Comparison of ENCODE assay signal across 7 cellular contexts in the genomic region with DNA sequence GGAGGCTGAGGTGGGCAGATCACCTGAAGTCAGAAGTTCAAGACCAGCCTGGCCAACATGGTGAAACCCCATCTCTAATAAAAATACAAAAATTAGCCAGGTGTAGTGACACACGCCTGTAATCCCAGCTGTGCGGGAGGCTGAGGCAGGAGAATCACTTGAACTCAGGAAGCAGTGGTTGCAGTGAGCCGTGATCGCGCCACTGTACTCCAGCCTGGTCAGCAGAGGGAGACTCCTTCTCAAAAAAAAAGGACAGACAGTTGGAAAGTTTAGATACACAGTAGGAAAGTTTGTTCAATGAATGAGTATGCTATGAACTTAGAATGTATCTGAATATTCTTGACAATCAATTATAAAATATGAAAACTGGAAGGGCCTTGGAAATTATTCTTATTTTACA. TPM values are rescaled to one million over a fixed set of nuclear protein-coding genes. Genes with fewer than 3 reads are reported as not detected.
DNase-seq lines count a peak whose midpoint lies in the region; ATAC-seq, FAIRE-seq and TF ChIP-seq lines count a peak whose summit lies in the region.
"Not testable (repeated sequence)": the region's sequence is repeated elsewhere in the genome, so short reads cannot be mapped to it uniquely, and the experiment has no call there.

No MANE protein-coding gene starts in this region.

- H2BK12ac ChIP-seq in H9 (ENCODE audit: insufficient read length, low read depth, low read length), result not testable (repeated sequence)

- H3K4ac ChIP-seq in H9 (ENCODE audit: low read depth, low read length), result not testable (repeated sequence)

- not testable (repeated sequence) for BruUV-seq in HepG2 (replicated peaks; lab: Mats Ljungman, UMichigan)

- H3K4me1 Mint-ChIP-seq in H9, result not testable (repeated sequence)

- not testable (repeated sequence) for H4K8ac ChIP-seq in H9 (replicated peaks; ENCODE audit: insufficient read length, low read depth, low read length)

- not testable (repeated sequence) for H2AK5ac ChIP-seq in H9 (ENCODE audit: insufficient read length, low read length)

- not testable (repeated sequence) for H2BK20ac ChIP-seq in H9 (ENCODE audit: low read depth, low read length, poor library complexity, severe bottlenecking)

- CTCF ChIA-PET in HepG2 (lab: Yijun Ruan, JAX; ENCODE audit: low intra/inter-chr PET ratio, low total read pairs), result not testable (repeated sequence)

- H3K27me3 ChIP-seq in H9 (ENCODE audit: insufficient read depth, low read length); HepG2 (ENCODE audit: control insufficient read depth in 1 of 2, insufficient read depth in 2 of 2, low read length in 2 of 2): not testable (repeated sequence)

- ATAC-seq in HepG2, result peak; percentile 31; the same call in 1 of the 3 replicates

- H3K9me3 Mint-ChIP-seq in H9, result not testable (repeated sequence)

- not testable (repeated sequence) for H2AFZ ChIP-seq in H9 (ENCODE audit: low read length); HepG2 (ENCODE audit: low read length)

- not testable (repeated sequence) for H3K9me3 ChIP-seq in H9 (ENCODE audit: control insufficient read depth, low read depth, low read length); HepG2 (ENCODE audit: low read length)

- not testable (repeated sequence) for H3K23ac ChIP-seq in H9 (ENCODE audit: insufficient read length, low read depth, low read length)

- POLR2A ChIA-PET in HepG2 (lab: Yijun Ruan, JAX), result not testable (repeated sequence)

- H3K9ac ChIP-seq in H9 (ENCODE audit: extremely low read depth, insufficient read length, low read length); HepG2 (ENCODE audit: insufficient read depth, low read depth, low read length): not testable (repeated sequence)

- H4K91ac ChIP-seq in H9 (ENCODE audit: insufficient read length, low read depth, low read length), result not testable (repeated sequence)

- intact Hi-C loops in HepG2 (cut with micrococcal nuclease; ENCODE audit: unreplicated experiment), result loop anchor here (5.0 kb wide), 1 partner anchor 461 kb away; no protein-coding TSS in a partner anchor

- not testable (repeated sequence) for H2BK120ac ChIP-seq in H9 (ENCODE audit: low read depth, low read length, poor library complexity, severe bottlenecking)

- H3K4me2 ChIP-seq in H9 (ENCODE audit: insufficient read depth, insufficient read length, low read length); HepG2 (ENCODE audit: low read depth, low read length): not testable (repeated sequence)

- not testable (repeated sequence) for DNase-seq in D721Med (ENCODE audit: insufficient read length, low spot score); H9
- peak; percentile 10 for DNase-seq in UCSD-AML1 (lab: John Stamatoyannopoulos, UW; ENCODE audit: unreplicated experiment)
- peak; percentile 39 for DNase-seq in choroid plexus epithelial cell (ENCODE audit: low read depth)
- peak; percentile 3 for DNase-seq in fibroblast of villous mesenchyme (ENCODE audit: low read depth)
- DNase-seq in HepG2 (ENCODE audit: low spot score), result peak; percentile 6

- not testable (repeated sequence) for H3K79me1 ChIP-seq in H9 (ENCODE audit: insufficient read depth, low read depth, low read length, poor library complexity, severe bottlenecking)

- H3K27ac ChIP-seq in H9 (ENCODE audit: insufficient read length, low read depth, low read length); HepG2 (ENCODE audit: extremely low read length, insufficient read depth, low read length): not testable (repeated sequence)

- H2BK15ac ChIP-seq in H9 (ENCODE audit: low read depth, low read length), result not testable (repeated sequence)

- H3T11ph ChIP-seq in H9 (ENCODE audit: low read length), result not testable (repeated sequence)

- not testable (repeated sequence) for H3K56ac ChIP-seq in H9 (ENCODE audit: insufficient read length, low read depth, low read length)

- peaks cover 10 to 21% (median 16%) of the 10 kb centered on the region in 3 experiments; a peak in 6 of 7 replicates for H3K36me3 Mint-ChIP-seq in H9 (ENCODE audit: insufficient read depth in 1 of 3, low read depth in 3 of 3)

- not testable (repeated sequence) for H3K4me1 ChIP-seq in H9 (ENCODE audit: insufficient read depth, low read length); HepG2 (ENCODE audit: insufficient read depth, low read length)

- not testable (repeated sequence) for TF ChIP-seq RAD21 in HepG2 (CRISPR knock-in tag; IDR thresholded peaks at IDR 0.05)

- not testable (repeated sequence) for H3K27ac Mint-ChIP-seq in H9

- H3K27me3 Mint-ChIP-seq in H9 (ENCODE audit: low read depth), result not testable (repeated sequence)

- not testable (repeated sequence) for H3K4me3 Mint-ChIP-seq in H9

- FAIRE-seq in D721Med (lab: Jason Lieb, UNC); HepG2 (lab: Jason Lieb, UNC): not testable (repeated sequence)

- not testable (repeated sequence) for H2BK5ac ChIP-seq in H9 (ENCODE audit: insufficient read length, low read length)

- not testable (repeated sequence) for H3K23me2 ChIP-seq in H9 (ENCODE audit: insufficient read length, low read depth, low read length, poor library complexity, severe bottlenecking)

- WGBS in H9 (ENCODE audit: extremely low coverage, insufficient read length, low lambda C conversion rate), result no CpG with 5 or more reads among the region's 5 CpGs
- WGBS in HepG2 (ENCODE audit: low lambda C conversion rate), result 91% methylated on average over 5 of the region's 5 CpGs

- not testable (repeated sequence) for H3K14ac ChIP-seq in H9 (ENCODE audit: insufficient read depth, low read length)

- TF ChIP-seq CTCF in D721Med (IDR thresholded peaks at IDR 0.05; ENCODE audit: insufficient read depth, missing control alignments), result peak; percentile 2
- TF ChIP-seq CTCF in H9 (conservative IDR thresholded peaks at IDR 0.05), result peak; percentile 68
- TF ChIP-seq CTCF in LNCAP (IDR thresholded peaks at IDR 0.05), result peak; percentile 10; the same call in 1 of the 2 replicates
- peak; percentile 53 for TF ChIP-seq CTCF in choroid plexus epithelial cell (conservative IDR thresholded peaks at IDR 0.05; ENCODE audit: low read depth, low read length)
- peak; percentile 44 for TF ChIP-seq CTCF in fibroblast of villous mesenchyme (IDR thresholded peaks at IDR 0.05; ENCODE audit: insufficient read depth, low read depth, low read length)
- peak; percentile 44 for TF ChIP-seq CTCF in HepG2 (CRISPR knock-in tag; IDR thresholded peaks at IDR 0.05)

- not testable (repeated sequence) for H3K36me3 ChIP-seq in HepG2 (replicated peaks in 1 of 2; ENCODE audit: control insufficient read depth in 1 of 2, insufficient read depth in 2 of 2, low read length in 2 of 2)

- not testable (repeated sequence) for H3K4me3 ChIP-seq in choroid plexus epithelial cell (ENCODE audit: low read depth, low read length); fibroblast of villous mesenchyme (ENCODE audit: low read depth, low read length); HepG2 (replicated peaks in 1 of 3; ENCODE audit: insufficient read depth in 1 of 3, low read depth in 2 of 3, low read length in 3 of 3)

- in situ Hi-C loops in HepG2 (cut with HindIII; ENCODE audit: extremely low pct_ligation_motif_present, low pct_unique_long_range_greater_than_20kb), result not testable (repeated sequence)

- not testable (repeated sequence) for H4K20me1 ChIP-seq in H9 (ENCODE audit: control insufficient read depth, insufficient read depth, insufficient read length); HepG2 (ENCODE audit: insufficient read depth, low read length)

- H3K79me2 ChIP-seq in H9 (ENCODE audit: insufficient read depth, low read length); HepG2 (ENCODE audit: insufficient read depth, low read length): not testable (repeated sequence)

- TF ChIP-seq EP300 in HepG2 (IDR thresholded peaks at IDR 0.05; ENCODE audit: low read depth in 2 of 2, low read length in 2 of 2); HepG2 (CRISPR knock-in tag; IDR thresholded peaks at IDR 0.05; ENCODE audit: borderline replicate concordance): not testable (repeated sequence)

- H3K18ac ChIP-seq in H9 (ENCODE audit: insufficient read length, low read depth, low read length), result not testable (repeated sequence)

- not testable (repeated sequence) for TF ChIP-seq POLR2A in HepG2 (IDR thresholded peaks at IDR 0.05; ENCODE audit: insufficient read depth in 1 of 2, low read depth in 2 of 2, low read length in 2 of 2)

- H4K5ac ChIP-seq in H9 (ENCODE audit: insufficient read length, low read depth, low read length), result not testable (repeated sequence)

RNA-seq across cellular contexts. Expression of a gene that starts 37.8 kb away (rescaled TPM):
- 7.5 and 8.2 TPM in 2 replicates for total RNA-seq in H9 (2021)
- 25.8 and 37.1 TPM in 2 replicates for total RNA-seq in fibroblast of villous mesenchyme
- 16.3 and 17.1 TPM in 2 replicates for total RNA-seq in HepG2 (2016; rRNA removed; fragmentation: Illumina TruSeq; extraction: Trizol)
- total RNA-seq in HepG2 (2016; cell fraction: cytosol; rRNA removed; fragmentation: Illumina TruSeq; extraction: Trizol; ENCODE audit: low read depth), result 8.0 and 8.3 TPM in 2 replicates
- total RNA-seq in HepG2 (2016; cell fraction: insoluble cytoplasmic fraction; rRNA removed; fragmentation: Illumina TruSeq; extraction: Trizol), result 15.9 and 16.0 TPM in 2 replicates
- total RNA-seq in HepG2 (2016; cell fraction: membrane; rRNA removed; fragmentation: Illumina TruSeq; extraction: Trizol), result 17.6 and 18.4 TPM in 2 replicates
- 26.4 and 30.8 TPM in 2 replicates for total RNA-seq in HepG2 (2016; cell fraction: nucleus; rRNA removed; fragmentation: Illumina TruSeq; extraction: Trizol)
- 11.3 and 12.2 TPM in 2 replicates for polyA plus RNA-seq in HepG2 (2011; rRNA removed)
- polyA plus RNA-seq in HepG2 (2011; cell fraction: cytosol; rRNA removed), result 5.5 and 7.6 TPM in 2 replicates
- polyA plus RNA-seq in HepG2 (2011; cell fraction: nucleus; rRNA removed), result 20.0 and 23.4 TPM in 2 replicates
- polyA plus RNA-seq in HepG2 (2012), result 8.0 and 8.2 TPM in 2 replicates
- 3.2 and 4.0 TPM in 2 replicates for polyA plus RNA-seq in HepG2 (2016; cell fraction: cytosol; fragmentation: Illumina TruSeq; extraction: Trizol; ENCODE audit: low read depth)
- polyA plus RNA-seq in HepG2 (2016; cell fraction: insoluble cytoplasmic fraction; fragmentation: Illumina TruSeq; extraction: Trizol; ENCODE audit: low read depth), result 11.4 and 12.3 TPM in 2 replicates
- 8.0 and 8.4 TPM in 2 replicates for polyA plus RNA-seq in HepG2 (2016; cell fraction: membrane; fragmentation: Illumina TruSeq; extraction: Trizol; ENCODE audit: low read depth)
- 18.8 and 20.1 TPM in 2 replicates for polyA plus RNA-seq in HepG2 (2016; cell fraction: nucleus; fragmentation: Illumina TruSeq; extraction: Trizol; ENCODE audit: insufficient read depth, low read depth)
- 15.1 and 25.7 TPM in 2 replicates for polyA minus RNA-seq in HepG2 (2011; rRNA and poly(A)+ RNA removed; ENCODE audit: low replicate concordance)
- polyA minus RNA-seq in HepG2 (2011; cell fraction: cytosol; rRNA and poly(A)+ RNA removed), result 10.3 and 12.5 TPM in 2 replicates
- 66.4 and 75.7 TPM in 2 replicates for polyA minus RNA-seq in HepG2 (2011; cell fraction: nucleus; rRNA and poly(A)+ RNA removed)

RNA-seq across cellular contexts. Expression of a gene that starts 38.0 kb away (rescaled TPM):
- 15.4 and 15.5 TPM in 2 replicates for total RNA-seq in H9 (2021)
- total RNA-seq in fibroblast of villous mesenchyme, result 12.2 and 22.0 TPM in 2 replicates
- total RNA-seq in HepG2 (2016; rRNA removed; fragmentation: Illumina TruSeq; extraction: Trizol), result 7.4 and 13.8 TPM in 2 replicates
- total RNA-seq in HepG2 (2016; cell fraction: cytosol; rRNA removed; fragmentation: Illumina TruSeq; extraction: Trizol; ENCODE audit: low read depth), result 2.5 and 2.8 TPM in 2 replicates
- 6.9 and 14.1 TPM in 2 replicates for total RNA-seq in HepG2 (2016; cell fraction: insoluble cytoplasmic fraction; rRNA removed; fragmentation: Illumina TruSeq; extraction: Trizol)
- total RNA-seq in HepG2 (2016; cell fraction: membrane; rRNA removed; fragmentation: Illumina TruSeq; extraction: Trizol), result 3.3 and 4.0 TPM in 2 replicates
- total RNA-seq in HepG2 (2016; cell fraction: nucleus; rRNA removed; fragmentation: Illumina TruSeq; extraction: Trizol), result 19.6 and 20.9 TPM in 2 replicates
- polyA plus RNA-seq in HepG2 (2011; rRNA removed), result 8.7 and 8.9 TPM in 2 replicates
- polyA plus RNA-seq in HepG2 (2011; cell fraction: cytosol; rRNA removed), result 4.0 and 6.6 TPM in 2 replicates
- 4.1 and 4.8 TPM in 2 replicates for polyA plus RNA-seq in HepG2 (2011; cell fraction: nucleus; rRNA removed)
- 16.8 and 17.1 TPM in 2 replicates for polyA plus RNA-seq in HepG2 (2012)
- 3.8 TPM in 2 replicates for polyA plus RNA-seq in HepG2 (2016; cell fraction: cytosol; fragmentation: Illumina TruSeq; extraction: Trizol; ENCODE audit: low read depth)
- polyA plus RNA-seq in HepG2 (2016; cell fraction: insoluble cytoplasmic fraction; fragmentation: Illumina TruSeq; extraction: Trizol; ENCODE audit: low read depth), result 11.5 and 11.8 TPM in 2 replicates
- 4.2 and 4.3 TPM in 2 replicates for polyA plus RNA-seq in HepG2 (2016; cell fraction: membrane; fragmentation: Illumina TruSeq; extraction: Trizol; ENCODE audit: low read depth)
- polyA plus RNA-seq in HepG2 (2016; cell fraction: nucleus; fragmentation: Illumina TruSeq; extraction: Trizol; ENCODE audit: insufficient read depth, low read depth), result 30.3 and 33.8 TPM in 2 replicates
- polyA minus RNA-seq in HepG2 (2011; rRNA and poly(A)+ RNA removed; ENCODE audit: low replicate concordance), result 2.5 and 5.5 TPM in 2 replicates
- 5.5 and 6.6 TPM in 2 replicates for polyA minus RNA-seq in HepG2 (2011; cell fraction: cytosol; rRNA and poly(A)+ RNA removed)
- 17.9 and 18.2 TPM in 2 replicates for polyA minus RNA-seq in HepG2 (2011; cell fraction: nucleus; rRNA and poly(A)+ RNA removed)

Comparison
In these comparisons a context has a peak if more than half of its experiments do, and no peak if none do; other contexts are left out.
1. CTCF ChIP-seq: peak in every context shown above with its lines; median percentile 68 in H9; 53 in choroid plexus epithelial cell; 44 in fibroblast of villous mesenchyme; 44 in HepG2; 10 in LNCAP; 2 in D721Med.